ENCODE assay signal across 24 cellular contexts in genomic region chr18:78716022-78716421, GRCh38.
A peak's percentile ranks its signal among the peaks of the same experiment; 100 is the strongest.
DNase-seq lines count a peak whose midpoint lies in the region; ATAC-seq lines count a peak whose summit lies in the region.
"Had no signal": no experiment of that assay in that cellular context is flagged by ENCODE, and none has a peak within 500 bp of the region (broad histone marks: within the 10 kb centered on the region; RNA-seq: fewer than 3 reads in every experiment).

No MANE protein-coding gene starts in this region.

- no peak overlapping the region for H4K8ac ChIP-seq in trophoblast cell (ENCODE audit: low read depth, low read length)

- no CpG with 5 or more reads among the region's 8 CpGs for WGBS in trophoblast cell (ENCODE audit: extremely low coverage, insufficient coverage, insufficient read length)

- no peak overlapping the region for H2AFZ ChIP-seq in trophoblast cell (ENCODE audit: insufficient read depth, low read length, poor library complexity)
- H2AFZ ChIP-seq: GM23248 had no signal

- ATAC-seq in GM19395 (IDR thresholded peaks at IDR 0.05; ENCODE audit: unreplicated experiment), result peak; percentile 60
- ATAC-seq in HG02885 (IDR thresholded peaks at IDR 0.05; ENCODE audit: poor library complexity, unreplicated experiment), result peak; percentile 78
- no peak for ATAC-seq in GM19463 (IDR thresholded peaks at IDR 0.05; ENCODE audit: unreplicated experiment)
- ATAC-seq: HepG2, K562, PC-3 had no signal

- no peaks in the 10 kb centered on the region for H3K79me1 ChIP-seq in trophoblast cell (ENCODE audit: low read length)

- H3K9me3 ChIP-seq in trophoblast cell (ENCODE audit: insufficient read depth, low read depth, low read length), result peaks cover 13% of the 10 kb centered on the region

- H2BK120ac ChIP-seq in trophoblast cell (ENCODE audit: insufficient read depth, low read length, poor library complexity), result no peak overlapping the region

- no peak overlapping the region for H2AK5ac ChIP-seq in trophoblast cell (ENCODE audit: low read length)

- no peaks in the 10 kb centered on the region for H3K4me1 ChIP-seq in trophoblast cell (ENCODE audit: control insufficient read depth in 1 of 2, insufficient read depth in 2 of 2, low read length in 2 of 2)

- H3K79me2 ChIP-seq in trophoblast cell (ENCODE audit: control insufficient read depth, insufficient read depth, low read length, poor library complexity), result no peaks in the 10 kb centered on the region

- no peak overlapping the region for H3K4ac ChIP-seq in trophoblast cell (ENCODE audit: low read depth, low read length)

- no peak overlapping the region for H3K14ac ChIP-seq in trophoblast cell (ENCODE audit: low read length)

- no peak overlapping the region for H3K4me2 ChIP-seq in trophoblast cell (ENCODE audit: low read length)

- H3K18ac ChIP-seq in trophoblast cell (ENCODE audit: low read length), result no peak overlapping the region

- no peaks in the 10 kb centered on the region for H3K36me3 ChIP-seq in trophoblast cell (ENCODE audit: control insufficient read depth in 1 of 2, insufficient read depth in 2 of 2, low read length in 2 of 2)
- H3K36me3 ChIP-seq: HAP-1 had no signal

- no peak overlapping the region for H2BK12ac ChIP-seq in trophoblast cell (ENCODE audit: low read length)

- no peaks in the 10 kb centered on the region for H3K27me3 ChIP-seq in trophoblast cell (ENCODE audit: insufficient read depth, low read length)

- no peak overlapping the region for H2BK5ac ChIP-seq in trophoblast cell (ENCODE audit: low read depth, low read length, poor library complexity)

- H3K23ac ChIP-seq in trophoblast cell (ENCODE audit: low read length), result no peak overlapping the region

- no peak overlapping the region for H4K91ac ChIP-seq in trophoblast cell (ENCODE audit: low read depth, low read length)

- no peak overlapping the region for H4K12ac ChIP-seq in trophoblast cell (ENCODE audit: low read depth, low read length)

- DNase-seq in RPMI8226 (peak; percentile 11), trophoblast cell (no peak), NCI-H510A treated with DMSO at 0.1 percent for 48 hours (lab: John Stamatoyannopoulos, UW) (no peak), UCSD-AML1 (lab: John Stamatoyannopoulos, UW; ENCODE audit: unreplicated experiment) (no peak)
- DNase-seq: CD4-positive, alpha-beta T cell; COR-L47; DMS79; GM23248; MM.1S; NCI-H1092; NCI-H1436; NCI-H2029; NCI-H2227 treated with DMSO at 0.1 percent for 48 hours; NCI-H524; NCI-H82; PC-3; SHP77 had no signal

- no peak overlapping the region for H3K9ac ChIP-seq in trophoblast cell (ENCODE audit: low read length)
- H3K9ac ChIP-seq: GM23248 had no signal

- H3K27ac ChIP-seq in trophoblast cell (ENCODE audit: low read depth, low read length), result no peak overlapping the region
- H3K27ac ChIP-seq: GM23248, HL-60 had no signal

- H3K4me3 ChIP-seq in trophoblast cell (ENCODE audit: low read depth, low read length), result no peak overlapping the region
- H3K4me3 ChIP-seq: GM23248, HAP-1, K562 had no signal
